Comparison of ENCODE assay signal across 1 cellular context in the genomic region with DNA sequence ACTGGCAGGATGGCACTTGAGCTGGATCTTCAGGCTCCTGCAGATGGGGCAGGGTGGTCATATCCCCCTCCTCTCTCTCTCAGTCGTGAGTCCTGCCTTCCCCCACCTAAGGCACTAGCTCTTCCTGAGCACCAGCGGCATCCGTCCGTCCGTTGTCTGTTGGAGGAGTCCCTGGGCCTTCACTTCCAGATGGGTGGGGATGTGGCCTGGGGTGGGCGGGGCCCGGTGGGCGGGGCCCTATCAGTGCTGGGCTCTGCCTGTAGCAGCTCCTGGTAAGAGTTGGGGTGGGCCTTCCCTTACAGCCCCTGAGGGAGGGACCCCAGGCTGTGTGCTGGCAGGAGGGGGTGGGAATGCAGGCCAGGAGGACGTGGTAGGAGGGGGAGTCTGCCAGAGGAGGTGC.
TF ChIP-seq lines count a peak whose summit lies in the region.

No MANE protein-coding gene starts in this region.

TF ChIP-seq in GM23338, 12 proteins besides CTCF, POLR2A, EP300 and RAD21 (continued from another document):
- TF ChIP-seq, protein P1, sequence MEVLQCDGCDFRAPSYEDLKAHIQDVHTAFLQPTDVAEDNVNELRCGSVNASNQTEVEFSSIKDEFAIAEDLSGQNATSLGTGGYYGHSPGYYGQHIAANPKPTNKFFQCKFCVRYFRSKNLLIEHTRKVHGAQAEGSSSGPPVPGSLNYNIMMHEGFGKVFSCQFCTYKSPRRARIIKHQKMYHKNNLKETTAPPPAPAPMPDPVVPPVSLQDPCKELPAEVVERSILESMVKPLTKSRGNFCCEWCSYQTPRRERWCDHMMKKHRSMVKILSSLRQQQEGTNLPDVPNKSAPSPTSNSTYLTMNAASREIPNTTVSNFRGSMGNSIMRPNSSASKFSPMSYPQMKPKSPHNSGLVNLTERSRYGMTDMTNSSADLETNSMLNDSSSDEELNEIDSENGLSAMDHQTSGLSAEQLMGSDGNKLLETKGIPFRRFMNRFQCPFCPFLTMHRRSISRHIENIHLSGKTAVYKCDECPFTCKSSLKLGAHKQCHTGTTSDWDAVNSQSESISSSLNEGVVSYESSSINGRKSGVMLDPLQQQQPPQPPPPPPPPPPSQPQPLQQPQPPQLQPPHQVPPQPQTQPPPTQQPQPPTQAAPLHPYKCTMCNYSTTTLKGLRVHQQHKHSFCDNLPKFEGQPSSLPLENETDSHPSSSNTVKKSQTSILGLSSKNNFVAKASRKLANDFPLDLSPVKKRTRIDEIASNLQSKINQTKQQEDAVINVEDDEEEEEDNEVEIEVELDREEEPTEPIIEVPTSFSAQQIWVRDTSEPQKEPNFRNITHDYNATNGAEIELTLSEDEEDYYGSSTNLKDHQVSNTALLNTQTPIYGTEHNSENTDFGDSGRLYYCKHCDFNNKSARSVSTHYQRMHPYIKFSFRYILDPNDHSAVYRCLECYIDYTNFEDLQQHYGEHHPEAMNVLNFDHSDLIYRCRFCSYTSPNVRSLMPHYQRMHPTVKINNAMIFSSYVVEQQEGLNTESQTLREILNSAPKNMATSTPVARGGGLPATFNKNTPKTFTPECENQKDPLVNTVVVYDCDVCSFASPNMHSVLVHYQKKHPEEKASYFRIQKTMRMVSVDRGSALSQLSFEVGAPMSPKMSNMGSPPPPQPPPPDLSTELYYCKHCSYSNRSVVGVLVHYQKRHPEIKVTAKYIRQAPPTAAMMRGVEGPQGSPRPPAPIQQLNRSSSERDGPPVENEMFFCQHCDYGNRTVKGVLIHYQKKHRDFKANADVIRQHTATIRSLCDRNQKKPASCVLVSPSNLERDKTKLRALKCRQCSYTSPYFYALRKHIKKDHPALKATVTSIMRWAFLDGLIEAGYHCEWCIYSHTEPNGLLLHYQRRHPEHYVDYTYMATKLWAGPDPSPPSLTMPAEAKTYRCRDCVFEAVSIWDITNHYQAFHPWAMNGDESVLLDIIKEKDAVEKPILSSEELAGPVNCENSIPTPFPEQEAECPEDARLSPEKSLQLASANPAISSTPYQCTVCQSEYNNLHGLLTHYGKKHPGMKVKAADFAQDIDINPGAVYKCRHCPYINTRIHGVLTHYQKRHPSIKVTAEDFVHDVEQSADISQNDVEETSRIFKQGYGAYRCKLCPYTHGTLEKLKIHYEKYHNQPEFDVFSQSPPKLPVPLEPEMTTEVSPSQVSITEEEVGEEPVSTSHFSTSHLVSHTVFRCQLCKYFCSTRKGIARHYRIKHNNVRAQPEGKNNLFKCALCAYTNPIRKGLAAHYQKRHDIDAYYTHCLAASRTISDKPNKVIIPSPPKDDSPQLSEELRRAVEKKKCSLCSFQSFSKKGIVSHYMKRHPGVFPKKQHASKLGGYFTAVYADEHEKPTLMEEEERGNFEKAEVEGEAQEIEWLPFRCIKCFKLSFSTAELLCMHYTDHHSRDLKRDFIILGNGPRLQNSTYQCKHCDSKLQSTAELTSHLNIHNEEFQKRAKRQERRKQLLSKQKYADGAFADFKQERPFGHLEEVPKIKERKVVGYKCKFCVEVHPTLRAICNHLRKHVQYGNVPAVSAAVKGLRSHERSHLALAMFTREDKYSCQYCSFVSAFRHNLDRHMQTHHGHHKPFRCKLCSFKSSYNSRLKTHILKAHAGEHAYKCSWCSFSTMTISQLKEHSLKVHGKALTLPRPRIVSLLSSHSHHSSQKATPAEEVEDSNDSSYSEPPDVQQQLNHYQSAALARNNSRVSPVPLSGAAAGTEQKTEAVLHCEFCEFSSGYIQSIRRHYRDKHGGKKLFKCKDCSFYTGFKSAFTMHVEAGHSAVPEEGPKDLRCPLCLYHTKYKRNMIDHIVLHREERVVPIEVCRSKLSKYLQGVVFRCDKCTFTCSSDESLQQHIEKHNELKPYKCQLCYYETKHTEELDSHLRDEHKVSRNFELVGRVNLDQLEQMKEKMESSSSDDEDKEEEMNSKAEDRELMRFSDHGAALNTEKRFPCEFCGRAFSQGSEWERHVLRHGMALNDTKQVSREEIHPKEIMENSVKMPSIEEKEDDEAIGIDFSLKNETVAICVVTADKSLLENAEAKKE (CRISPR knock-in tag; IDR thresholded peaks at IDR 0.05), result no peak
- TF ChIP-seq, protein P2, sequence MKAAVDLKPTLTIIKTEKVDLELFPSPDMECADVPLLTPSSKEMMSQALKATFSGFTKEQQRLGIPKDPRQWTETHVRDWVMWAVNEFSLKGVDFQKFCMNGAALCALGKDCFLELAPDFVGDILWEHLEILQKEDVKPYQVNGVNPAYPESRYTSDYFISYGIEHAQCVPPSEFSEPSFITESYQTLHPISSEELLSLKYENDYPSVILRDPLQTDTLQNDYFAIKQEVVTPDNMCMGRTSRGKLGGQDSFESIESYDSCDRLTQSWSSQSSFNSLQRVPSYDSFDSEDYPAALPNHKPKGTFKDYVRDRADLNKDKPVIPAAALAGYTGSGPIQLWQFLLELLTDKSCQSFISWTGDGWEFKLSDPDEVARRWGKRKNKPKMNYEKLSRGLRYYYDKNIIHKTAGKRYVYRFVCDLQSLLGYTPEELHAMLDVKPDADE (IDR thresholded peaks at IDR 0.05), result no peak
- TF ChIP-seq CREB1 (CRISPR knock-in tag; IDR thresholded peaks at IDR 0.05; ENCODE audit: low read depth) (no peak), POLR2AphosphoS5 (IDR thresholded peaks at IDR 0.05; ENCODE audit: low read depth) (no peak), ZNF331 (CRISPR knock-in tag; IDR thresholded peaks at IDR 0.05; ENCODE audit: low read depth) (no peak), JUNB (IDR thresholded peaks at IDR 0.05; ENCODE audit: unreplicated experiment) (no peak), ZNF114 (CRISPR knock-in tag; IDR thresholded peaks at IDR 0.05) (no peak)
- TF ChIP-seq, protein P3, sequence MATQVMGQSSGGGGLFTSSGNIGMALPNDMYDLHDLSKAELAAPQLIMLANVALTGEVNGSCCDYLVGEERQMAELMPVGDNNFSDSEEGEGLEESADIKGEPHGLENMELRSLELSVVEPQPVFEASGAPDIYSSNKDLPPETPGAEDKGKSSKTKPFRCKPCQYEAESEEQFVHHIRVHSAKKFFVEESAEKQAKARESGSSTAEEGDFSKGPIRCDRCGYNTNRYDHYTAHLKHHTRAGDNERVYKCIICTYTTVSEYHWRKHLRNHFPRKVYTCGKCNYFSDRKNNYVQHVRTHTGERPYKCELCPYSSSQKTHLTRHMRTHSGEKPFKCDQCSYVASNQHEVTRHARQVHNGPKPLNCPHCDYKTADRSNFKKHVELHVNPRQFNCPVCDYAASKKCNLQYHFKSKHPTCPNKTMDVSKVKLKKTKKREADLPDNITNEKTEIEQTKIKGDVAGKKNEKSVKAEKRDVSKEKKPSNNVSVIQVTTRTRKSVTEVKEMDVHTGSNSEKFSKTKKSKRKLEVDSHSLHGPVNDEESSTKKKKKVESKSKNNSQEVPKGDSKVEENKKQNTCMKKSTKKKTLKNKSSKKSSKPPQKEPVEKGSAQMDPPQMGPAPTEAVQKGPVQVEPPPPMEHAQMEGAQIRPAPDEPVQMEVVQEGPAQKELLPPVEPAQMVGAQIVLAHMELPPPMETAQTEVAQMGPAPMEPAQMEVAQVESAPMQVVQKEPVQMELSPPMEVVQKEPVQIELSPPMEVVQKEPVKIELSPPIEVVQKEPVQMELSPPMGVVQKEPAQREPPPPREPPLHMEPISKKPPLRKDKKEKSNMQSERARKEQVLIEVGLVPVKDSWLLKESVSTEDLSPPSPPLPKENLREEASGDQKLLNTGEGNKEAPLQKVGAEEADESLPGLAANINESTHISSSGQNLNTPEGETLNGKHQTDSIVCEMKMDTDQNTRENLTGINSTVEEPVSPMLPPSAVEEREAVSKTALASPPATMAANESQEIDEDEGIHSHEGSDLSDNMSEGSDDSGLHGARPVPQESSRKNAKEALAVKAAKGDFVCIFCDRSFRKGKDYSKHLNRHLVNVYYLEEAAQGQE (IDR thresholded peaks at IDR 0.05; ENCODE audit: unreplicated experiment), result no peak
